Comparison of ENCODE assay signal across 1 cellular context in genomic region chr2:16329421-16329820, GRCh38.
TF ChIP-seq lines count a peak whose summit lies in the region.

No MANE protein-coding gene starts in this region.

TF ChIP-seq in GM23338, 12 proteins besides CTCF, POLR2A, EP300 and RAD21 (continued from another document):
- TF ChIP-seq, protein P1, sequence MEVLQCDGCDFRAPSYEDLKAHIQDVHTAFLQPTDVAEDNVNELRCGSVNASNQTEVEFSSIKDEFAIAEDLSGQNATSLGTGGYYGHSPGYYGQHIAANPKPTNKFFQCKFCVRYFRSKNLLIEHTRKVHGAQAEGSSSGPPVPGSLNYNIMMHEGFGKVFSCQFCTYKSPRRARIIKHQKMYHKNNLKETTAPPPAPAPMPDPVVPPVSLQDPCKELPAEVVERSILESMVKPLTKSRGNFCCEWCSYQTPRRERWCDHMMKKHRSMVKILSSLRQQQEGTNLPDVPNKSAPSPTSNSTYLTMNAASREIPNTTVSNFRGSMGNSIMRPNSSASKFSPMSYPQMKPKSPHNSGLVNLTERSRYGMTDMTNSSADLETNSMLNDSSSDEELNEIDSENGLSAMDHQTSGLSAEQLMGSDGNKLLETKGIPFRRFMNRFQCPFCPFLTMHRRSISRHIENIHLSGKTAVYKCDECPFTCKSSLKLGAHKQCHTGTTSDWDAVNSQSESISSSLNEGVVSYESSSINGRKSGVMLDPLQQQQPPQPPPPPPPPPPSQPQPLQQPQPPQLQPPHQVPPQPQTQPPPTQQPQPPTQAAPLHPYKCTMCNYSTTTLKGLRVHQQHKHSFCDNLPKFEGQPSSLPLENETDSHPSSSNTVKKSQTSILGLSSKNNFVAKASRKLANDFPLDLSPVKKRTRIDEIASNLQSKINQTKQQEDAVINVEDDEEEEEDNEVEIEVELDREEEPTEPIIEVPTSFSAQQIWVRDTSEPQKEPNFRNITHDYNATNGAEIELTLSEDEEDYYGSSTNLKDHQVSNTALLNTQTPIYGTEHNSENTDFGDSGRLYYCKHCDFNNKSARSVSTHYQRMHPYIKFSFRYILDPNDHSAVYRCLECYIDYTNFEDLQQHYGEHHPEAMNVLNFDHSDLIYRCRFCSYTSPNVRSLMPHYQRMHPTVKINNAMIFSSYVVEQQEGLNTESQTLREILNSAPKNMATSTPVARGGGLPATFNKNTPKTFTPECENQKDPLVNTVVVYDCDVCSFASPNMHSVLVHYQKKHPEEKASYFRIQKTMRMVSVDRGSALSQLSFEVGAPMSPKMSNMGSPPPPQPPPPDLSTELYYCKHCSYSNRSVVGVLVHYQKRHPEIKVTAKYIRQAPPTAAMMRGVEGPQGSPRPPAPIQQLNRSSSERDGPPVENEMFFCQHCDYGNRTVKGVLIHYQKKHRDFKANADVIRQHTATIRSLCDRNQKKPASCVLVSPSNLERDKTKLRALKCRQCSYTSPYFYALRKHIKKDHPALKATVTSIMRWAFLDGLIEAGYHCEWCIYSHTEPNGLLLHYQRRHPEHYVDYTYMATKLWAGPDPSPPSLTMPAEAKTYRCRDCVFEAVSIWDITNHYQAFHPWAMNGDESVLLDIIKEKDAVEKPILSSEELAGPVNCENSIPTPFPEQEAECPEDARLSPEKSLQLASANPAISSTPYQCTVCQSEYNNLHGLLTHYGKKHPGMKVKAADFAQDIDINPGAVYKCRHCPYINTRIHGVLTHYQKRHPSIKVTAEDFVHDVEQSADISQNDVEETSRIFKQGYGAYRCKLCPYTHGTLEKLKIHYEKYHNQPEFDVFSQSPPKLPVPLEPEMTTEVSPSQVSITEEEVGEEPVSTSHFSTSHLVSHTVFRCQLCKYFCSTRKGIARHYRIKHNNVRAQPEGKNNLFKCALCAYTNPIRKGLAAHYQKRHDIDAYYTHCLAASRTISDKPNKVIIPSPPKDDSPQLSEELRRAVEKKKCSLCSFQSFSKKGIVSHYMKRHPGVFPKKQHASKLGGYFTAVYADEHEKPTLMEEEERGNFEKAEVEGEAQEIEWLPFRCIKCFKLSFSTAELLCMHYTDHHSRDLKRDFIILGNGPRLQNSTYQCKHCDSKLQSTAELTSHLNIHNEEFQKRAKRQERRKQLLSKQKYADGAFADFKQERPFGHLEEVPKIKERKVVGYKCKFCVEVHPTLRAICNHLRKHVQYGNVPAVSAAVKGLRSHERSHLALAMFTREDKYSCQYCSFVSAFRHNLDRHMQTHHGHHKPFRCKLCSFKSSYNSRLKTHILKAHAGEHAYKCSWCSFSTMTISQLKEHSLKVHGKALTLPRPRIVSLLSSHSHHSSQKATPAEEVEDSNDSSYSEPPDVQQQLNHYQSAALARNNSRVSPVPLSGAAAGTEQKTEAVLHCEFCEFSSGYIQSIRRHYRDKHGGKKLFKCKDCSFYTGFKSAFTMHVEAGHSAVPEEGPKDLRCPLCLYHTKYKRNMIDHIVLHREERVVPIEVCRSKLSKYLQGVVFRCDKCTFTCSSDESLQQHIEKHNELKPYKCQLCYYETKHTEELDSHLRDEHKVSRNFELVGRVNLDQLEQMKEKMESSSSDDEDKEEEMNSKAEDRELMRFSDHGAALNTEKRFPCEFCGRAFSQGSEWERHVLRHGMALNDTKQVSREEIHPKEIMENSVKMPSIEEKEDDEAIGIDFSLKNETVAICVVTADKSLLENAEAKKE (CRISPR knock-in tag; IDR thresholded peaks at IDR 0.05), result no peak
- TF ChIP-seq EZH2phosphoT487 (IDR thresholded peaks at IDR 0.05; ENCODE audit: unreplicated experiment), result no peak
- TF ChIP-seq, protein P2, sequence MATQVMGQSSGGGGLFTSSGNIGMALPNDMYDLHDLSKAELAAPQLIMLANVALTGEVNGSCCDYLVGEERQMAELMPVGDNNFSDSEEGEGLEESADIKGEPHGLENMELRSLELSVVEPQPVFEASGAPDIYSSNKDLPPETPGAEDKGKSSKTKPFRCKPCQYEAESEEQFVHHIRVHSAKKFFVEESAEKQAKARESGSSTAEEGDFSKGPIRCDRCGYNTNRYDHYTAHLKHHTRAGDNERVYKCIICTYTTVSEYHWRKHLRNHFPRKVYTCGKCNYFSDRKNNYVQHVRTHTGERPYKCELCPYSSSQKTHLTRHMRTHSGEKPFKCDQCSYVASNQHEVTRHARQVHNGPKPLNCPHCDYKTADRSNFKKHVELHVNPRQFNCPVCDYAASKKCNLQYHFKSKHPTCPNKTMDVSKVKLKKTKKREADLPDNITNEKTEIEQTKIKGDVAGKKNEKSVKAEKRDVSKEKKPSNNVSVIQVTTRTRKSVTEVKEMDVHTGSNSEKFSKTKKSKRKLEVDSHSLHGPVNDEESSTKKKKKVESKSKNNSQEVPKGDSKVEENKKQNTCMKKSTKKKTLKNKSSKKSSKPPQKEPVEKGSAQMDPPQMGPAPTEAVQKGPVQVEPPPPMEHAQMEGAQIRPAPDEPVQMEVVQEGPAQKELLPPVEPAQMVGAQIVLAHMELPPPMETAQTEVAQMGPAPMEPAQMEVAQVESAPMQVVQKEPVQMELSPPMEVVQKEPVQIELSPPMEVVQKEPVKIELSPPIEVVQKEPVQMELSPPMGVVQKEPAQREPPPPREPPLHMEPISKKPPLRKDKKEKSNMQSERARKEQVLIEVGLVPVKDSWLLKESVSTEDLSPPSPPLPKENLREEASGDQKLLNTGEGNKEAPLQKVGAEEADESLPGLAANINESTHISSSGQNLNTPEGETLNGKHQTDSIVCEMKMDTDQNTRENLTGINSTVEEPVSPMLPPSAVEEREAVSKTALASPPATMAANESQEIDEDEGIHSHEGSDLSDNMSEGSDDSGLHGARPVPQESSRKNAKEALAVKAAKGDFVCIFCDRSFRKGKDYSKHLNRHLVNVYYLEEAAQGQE (IDR thresholded peaks at IDR 0.05; ENCODE audit: unreplicated experiment), result no peak
TF ChIP-seq in GM23338: peak in this region for 0.
